Comparison of ENCODE assay signal across 8 cellular contexts in genomic region chr3:49007771-49008528, GRCh38. TPM values are rescaled to one million over a fixed set of nuclear protein-coding genes. Genes with fewer than 3 reads are reported as not detected.
A peak's percentile ranks its signal among the peaks of the same experiment; 100 is the strongest.
DNase-seq lines count a peak whose midpoint lies in the region; ATAC-seq, FAIRE-seq and TF ChIP-seq lines count a peak whose summit lies in the region.

No MANE protein-coding gene starts in this region.

- H3K4me1 ChIP-seq in HUES64 (ENCODE audit: insufficient read depth, low read length): 0 out of 2 replicates have a peak, but pooled peaks cover 6% of the 10 kb centered on the region
- peaks cover 14% of the 10 kb centered on the region for H3K4me1 ChIP-seq in SJSA1 (replicated peaks)
- peaks cover 24 to 35% of the 10 kb centered on the region in 2 experiments for H3K4me1 ChIP-seq in neutrophil (ENCODE audit: control insufficient read depth in 1 of 2, insufficient read depth in 1 of 2, low read depth in 1 of 2, low read length in 1 of 2)
- peaks cover 37% of the 10 kb centered on the region for H3K4me1 ChIP-seq in suprapubic skin

- H3K9ac ChIP-seq in HUES64 (ENCODE audit: low read depth, low read length): peak overlapping the region; percentile 100

- H3K27ac ChIP-seq in HUES64 (ENCODE audit: low read depth, low read length): peak overlapping the region; percentile 100
- peak overlapping the region; percentile 65; the same call in 1 of the 2 replicates for H3K27ac ChIP-seq in SJSA1
- H3K27ac ChIP-seq in neutrophil: peak overlapping the region; percentile 89
- H3K27ac ChIP-seq in suprapubic skin: peak overlapping the region; percentile 91

- H3K27me3 Mint-ChIP-seq in Calu3 (ENCODE audit: unreplicated experiment): no peaks in the 10 kb centered on the region

- 17% methylated on average over 41 of the region's 41 CpGs for WGBS in HUES64
- 16% methylated on average over 31 of the region's 41 CpGs for whole genome bisulfite sequencing in suprapubic skin

- H3K9me3 ChIP-seq in HUES64 (ENCODE audit: insufficient read depth, low read depth, low read length) (no peaks in the 10 kb centered on the region), SJSA1 (replicated peaks) (no peaks in the 10 kb centered on the region), neutrophil (no peaks in the 10 kb centered on the region), suprapubic skin (no peaks in the 10 kb centered on the region)

- TF ChIP-seq CTCF in Calu3 (IDR thresholded peaks at IDR 0.05; ENCODE audit: unreplicated experiment) (no peak), neutrophil (IDR thresholded peaks at IDR 0.05) (peak; percentile 8), suprapubic skin (IDR thresholded peaks at IDR 0.05) (no peak)

- peaks cover 16% of the 10 kb centered on the region for H3K4me1 Mint-ChIP-seq in Calu3 (ENCODE audit: low read depth, unreplicated experiment)

- no peaks in the 10 kb centered on the region for H3K9me3 Mint-ChIP-seq in Calu3 (ENCODE audit: low read depth, unreplicated experiment)

- H3K36me3 ChIP-seq in HUES64 (ENCODE audit: insufficient read depth, low read length) (peaks cover 23% of the 10 kb centered on the region), SJSA1 (peaks cover 23% of the 10 kb centered on the region), neutrophil (peaks cover 15% of the 10 kb centered on the region), suprapubic skin (peaks cover 14% of the 10 kb centered on the region)

- no peak for FAIRE-seq in frontal cortex (lab: Jason Lieb, UNC)

- no peak for TF ChIP-seq POLR2A in suprapubic skin (IDR thresholded peaks at IDR 0.05)

- H3K27me3 ChIP-seq in HUES64 (ENCODE audit: insufficient read depth, low read length) (no peaks in the 10 kb centered on the region), SJSA1 (replicated peaks) (no peaks in the 10 kb centered on the region), neutrophil (no peaks in the 10 kb centered on the region), suprapubic skin (no peaks in the 10 kb centered on the region)

- CTCF ChIA-PET in Calu3 (lab: Charles Lee): interaction anchor here (0.6 to 1.8 kb wide), 10 partner anchors 11 to 1124 kb away, joined by 3 to 20 read pairs (median 4); partner anchors contain the start of genes IMPDH2, NDUFAF3, P4HTM and QRICH1

- no peak for TF ChIP-seq EP300 in suprapubic skin (IDR thresholded peaks at IDR 0.05)

- H3K36me3 Mint-ChIP-seq in Calu3 (ENCODE audit: insufficient read depth, unreplicated experiment): peaks cover 66% of the 10 kb centered on the region

- H3K4me3 Mint-ChIP-seq in Calu3 (ENCODE audit: low read depth, unreplicated experiment): peak overlapping the region; percentile 84

- intact Hi-C loops in Calu3 (cut with micrococcal nuclease; ENCODE audit: unreplicated experiment): no loop called here

- no TSS peak for BruUV-seq in Calu3 (replicated peaks; lab: Mats Ljungman, UMichigan)

- DNase-seq in Calu3 (peak; percentile 91), SJSA1 (ENCODE audit: low read depth in 1 of 2, low spot score in 2 of 2) (peak; percentile 81 to 92), frontal cortex (ENCODE audit: low spot score in 2 of 2) (peak; percentile 70 to 87), suprapubic skin (ENCODE audit: low spot score in 2 of 2) (peak; percentile 96 to 97)
- peak; percentile 84 for DNase-seq in activated naive CD4-positive, alpha-beta T cell treated with Interleukin-2 at 50 U/mL for 16 hours

- peak overlapping the region; percentile 88 for H3K27ac Mint-ChIP-seq in Calu3 (ENCODE audit: unreplicated experiment)

- peak; percentile 36 for ATAC-seq in GM21447 (IDR thresholded peaks at IDR 0.05; ENCODE audit: unreplicated experiment)

- H3K4me3 ChIP-seq in HUES64 (ENCODE audit: low read length): peak overlapping the region; percentile 96
- peak overlapping the region; percentile 65 for H3K4me3 ChIP-seq in SJSA1
- H3K4me3 ChIP-seq in neutrophil (ENCODE audit: low read depth in 1 of 2, low read length in 1 of 2): peak overlapping the region; percentile 83 to 96
- H3K4me3 ChIP-seq in suprapubic skin: peak overlapping the region; percentile 69

RNA-seq across cellular contexts. Expression of gene WDR6, which starts 0.8 kb away (rescaled TPM):
- total RNA-seq in Calu3 (2022) (113 and 138 TPM in 2 replicates), frontal cortex (111 TPM), suprapubic skin (100 to 1,000 TPM in 1 of 4 donors, 10 to 100 TPM in 3; 49.1 to 105 (median 55.5) TPM)
- 102 TPM for polyA plus RNA-seq in HUES64 (2013, experiment 1 of 2)
- polyA plus RNA-seq in HUES64 (2013, experiment 2 of 2): 90.3 TPM
- total RNA-seq in SJSA1 (2014; rRNA removed; shearing (Covaris generic)): 35.5 and 36.8 TPM in 2 replicates

RNA-seq across cellular contexts. Expression of gene DALRD3, which starts 10.4 kb away (rescaled TPM):
- total RNA-seq in Calu3 (2022): 35.1 and 40.9 TPM in 2 replicates
- 23.3 TPM for polyA plus RNA-seq in HUES64 (2013, experiment 1 of 2)
- 27.9 TPM for polyA plus RNA-seq in HUES64 (2013, experiment 2 of 2)
- 22.6 and 27.2 TPM in 2 replicates for total RNA-seq in SJSA1 (2014; rRNA removed; shearing (Covaris generic))
- total RNA-seq in frontal cortex: 51.4 TPM
- 10 to 100 TPM; 44.3 to 55.4 (median 50.7) TPM for total RNA-seq in suprapubic skin

RNA-seq across cellular contexts. Expression of gene NDUFAF3, which starts 14.0 kb away (rescaled TPM):
- total RNA-seq in Calu3 (2022) (124 and 133 TPM in 2 replicates), frontal cortex (31.8 TPM), suprapubic skin (100 to 1,000 TPM in 1 of 4 donors, 10 to 100 TPM in 3; 45.0 to 104 (median 63.1) TPM)
- polyA plus RNA-seq in HUES64 (2013, experiment 1 of 2): 25.2 TPM
- 35.8 TPM for polyA plus RNA-seq in HUES64 (2013, experiment 2 of 2)
- 54.3 and 109 TPM in 2 replicates for total RNA-seq in SJSA1 (2014; rRNA removed; shearing (Covaris generic))

RNA-seq across cellular contexts. Expression of gene P4HTM, which starts 17.9 kb away (rescaled TPM):
- total RNA-seq in Calu3 (2022) (63.0 and 72.0 TPM in 2 replicates), frontal cortex (53.8 TPM), suprapubic skin (10 to 100 TPM; 18.5 to 57.2 (median 27.9) TPM)
- polyA plus RNA-seq in HUES64 (2013, experiment 1 of 2): 9.9 TPM
- 12.2 TPM for polyA plus RNA-seq in HUES64 (2013, experiment 2 of 2)
- total RNA-seq in SJSA1 (2014; rRNA removed; shearing (Covaris generic)): 25.5 and 34.4 TPM in 2 replicates

RNA-seq across cellular contexts. Expression of gene IMPDH2, which starts 21.2 kb away (rescaled TPM):
- 160 and 184 TPM in 2 replicates for total RNA-seq in Calu3 (2022)
- polyA plus RNA-seq in HUES64 (2013, experiment 1 of 2): 202 TPM
- 235 TPM for polyA plus RNA-seq in HUES64 (2013, experiment 2 of 2)
- 105 and 128 TPM in 2 replicates for total RNA-seq in SJSA1 (2014; rRNA removed; shearing (Covaris generic))
- 190 TPM for total RNA-seq in frontal cortex
- total RNA-seq in suprapubic skin: 100 to 1,000 TPM; 184 to 355 (median 229) TPM

Comparison
In these comparisons a context has a peak if more than half of its experiments do, and no peak if none do; other contexts are left out.
1. Peak in every context shown above with its lines: DNase-seq, ATAC-seq, H3K4me3 ChIP-seq and H3K27ac ChIP-seq.